Comparison of ENCODE assay signal across 11 cellular contexts in genomic region chr2:73870084-73870483, GRCh38. TPM values are rescaled to one million over a fixed set of nuclear protein-coding genes. Genes with fewer than 3 reads are reported as not detected.
DNase-seq lines count a peak whose midpoint lies in the region; ATAC-seq, FAIRE-seq and TF ChIP-seq lines count a peak whose summit lies in the region.
"Had no signal": no experiment of that assay in that cellular context is flagged by ENCODE, and none has a peak within 500 bp of the region (broad histone marks: within the 10 kb centered on the region; RNA-seq: fewer than 3 reads in every experiment).

No MANE protein-coding gene starts in this region.

- no peaks in the 10 kb centered on the region for H3K27me3 ChIP-seq in adipocyte (replicated peaks; ENCODE audit: control insufficient read depth, insufficient read depth, low read length)
- no peaks in the 10 kb centered on the region for H3K27me3 ChIP-seq in osteoblast (ENCODE audit: insufficient read depth, low read length)
- H3K27me3 ChIP-seq: right lobe of liver had no signal

- H3K36me3 ChIP-seq in adipocyte (ENCODE audit: control insufficient read depth, insufficient read depth, low read length, severe bottlenecking) = peaks cover 26% of the 10 kb centered on the region
- H3K36me3 ChIP-seq in osteoblast (ENCODE audit: insufficient read depth, low read length) = peaks cover 11% of the 10 kb centered on the region

- peaks cover 3% of the 10 kb centered on the region for H4K20me1 ChIP-seq in osteoblast (ENCODE audit: insufficient read depth, low read length)

- H3K79me2 ChIP-seq in osteoblast (ENCODE audit: insufficient read depth, low read length) = no peaks in the 10 kb centered on the region

- H3K27ac ChIP-seq in osteoblast (ENCODE audit: low read depth, low read length) = peak overlapping the region; percentile 36
- H3K27ac ChIP-seq: C4-2B, right lobe of liver had no signal

- DNase-seq in AG09309 (ENCODE audit: low read depth) = peak; percentile 28
- DNase-seq in adipocyte (ENCODE audit: low read depth) = peak; percentile 92
- peak; percentile 94 for DNase-seq in fibroblast of pulmonary artery (ENCODE audit: low read depth)
- DNase-seq in osteoblast (ENCODE audit: insufficient read length, low spot score, missing footprints) = peak; percentile 87
- DNase-seq in NK-92 treated with Interleukin-12 subunit alpha and Interleukin-12 subunit beta, amount 100 ng/mL, for 24 hours (lab: John Stamatoyannopoulos, UW) = no peak
- DNase-seq in GM19239 (ENCODE audit: insufficient read length, low spot score) = no peak
- DNase-seq in foreskin melanocyte = no peak
- DNase-seq: right lobe of liver, T-cell had no signal

- peak overlapping the region; percentile 5 for H2AFZ ChIP-seq in osteoblast (ENCODE audit: low read length)

- TF ChIP-seq CTCF in AG09309 (IDR thresholded peaks at IDR 0.05; ENCODE audit: control insufficient read depth, insufficient read depth, low read depth, low read length, missing control alignments) (no peak), fibroblast of pulmonary artery (IDR thresholded peaks at IDR 0.05; ENCODE audit: low read length, missing control alignments) (no peak), osteoblast (IDR thresholded peaks at IDR 0.05; ENCODE audit: extremely low read depth, low read depth, low read length) (no peak)

- peaks cover 7% of the 10 kb centered on the region for H3K4me1 ChIP-seq in adipocyte (ENCODE audit: control insufficient read depth, insufficient read depth, low read length)
- H3K4me1 ChIP-seq in osteoblast (ENCODE audit: insufficient read depth, low read length) = peaks cover 11% of the 10 kb centered on the region
- H3K4me1 ChIP-seq: right lobe of liver had no signal

- no peak overlapping the region for H3K4me3 ChIP-seq in AG09309 (ENCODE audit: control insufficient read depth, low read depth, low read length)
- H3K4me3 ChIP-seq in adipocyte (ENCODE audit: low read length) = no peak overlapping the region
- H3K4me3 ChIP-seq in fibroblast of pulmonary artery (replicated peaks; ENCODE audit: low read depth, low read length) = no peak overlapping the region
- H3K4me3 ChIP-seq in osteoblast (ENCODE audit: insufficient read depth, low read length) = no peak overlapping the region
- H3K4me3 ChIP-seq: right lobe of liver had no signal

- H3K4me2 ChIP-seq in osteoblast (ENCODE audit: insufficient read depth, low read length) = peak overlapping the region; percentile 39

- no peaks in the 10 kb centered on the region for H3K9me3 ChIP-seq in adipocyte (ENCODE audit: control insufficient read depth, low read length)
- H3K9me3 ChIP-seq in osteoblast (ENCODE audit: low read depth, low read length) = no peaks in the 10 kb centered on the region
- H3K9me3 ChIP-seq: right lobe of liver had no signal

- no peak for FAIRE-seq in GM19239 (lab: Jason Lieb, UNC)

- no peak for ATAC-seq in HG02973 (IDR thresholded peaks at IDR 0.05; ENCODE audit: unreplicated experiment)
- ATAC-seq: T-cell had no signal

- no peak overlapping the region for H3K9ac ChIP-seq in adipocyte (ENCODE audit: low read length)

RNA-seq across cellular contexts. Expression of gene ACTG2, which starts 22.7 kb away (rescaled TPM):
- 0.72 TPM in 1 of 2 replicates, not detected in the other for total RNA-seq in osteoblast

RNA-seq across cellular contexts. Expression of gene STAMBP, which starts 41.3 kb away (rescaled TPM):
- 23.2 and 23.3 TPM in 2 replicates for total RNA-seq in osteoblast

RNA-seq across cellular contexts. Expression of gene DGUOK, which starts 56.6 kb away (rescaled TPM):
- 40.7 and 46.0 TPM in 2 replicates for total RNA-seq in osteoblast

Comparison
In these comparisons a context has a peak if more than half of its experiments do, and no peak if none do; other contexts are left out.
1. DNase-seq: peak in AG09309 (single experiment), adipocyte (single experiment), fibroblast of pulmonary artery (single experiment) and osteoblast (single experiment); none in NK-92 treated with Interleukin-12 subunit alpha and Interleukin-12 subunit beta, amount 100 ng/mL, for 24 hours (single experiment), GM19239 (single experiment) and foreskin melanocyte (single experiment).